Comparison of ENCODE assay signal across 8 cellular contexts in genomic region chr17:3535253-3535995, GRCh38. TPM values are rescaled to one million over a fixed set of nuclear protein-coding genes. Genes with fewer than 3 reads are reported as not detected.
DNase-seq lines count a peak whose midpoint lies in the region; ATAC-seq and TF ChIP-seq lines count a peak whose summit lies in the region.

No MANE protein-coding gene starts in this region.

- CTCF ChIA-PET in MCF 10A (lab: Yijun Ruan, JAX): no interaction called here

- H3K4me1 ChIP-seq in breast epithelium (no peaks in the 10 kb centered on the region), right cardiac atrium (ENCODE audit: control insufficient read depth, insufficient read depth, low read length) (peaks cover 8% of the 10 kb centered on the region), vagina (no peaks in the 10 kb centered on the region)

- DNase-seq in breast epithelium (ENCODE audit: low spot score in 2 of 2) (no peak), MCF 10A (ENCODE audit: unreplicated experiment) (no peak), SK-N-MC (ENCODE audit: low read depth, low spot score) (no peak), amniotic epithelial cell (ENCODE audit: low read depth) (peak; percentile 84), right cardiac atrium (peak; percentile 81 to 91 (median 90)), posterior vena cava (ENCODE audit: low spot score) (peak; percentile 90), vagina (ENCODE audit: extremely low spot score in 2 of 2) (no peak)

- peaks cover 5% of the 10 kb centered on the region for H3K36me3 Mint-ChIP-seq in MCF 10A (ENCODE audit: insufficient read depth, unreplicated experiment)

- ATAC-seq in right cardiac atrium (peak; percentile 77 to 84), HG02623 (IDR thresholded peaks at IDR 0.05; ENCODE audit: unreplicated experiment) (no peak)

- H3K27me3 Mint-ChIP-seq in MCF 10A (ENCODE audit: insufficient read depth, unreplicated experiment): no peaks in the 10 kb centered on the region

- peaks cover 0 to 6% of the 10 kb centered on the region in 2 donors for H3K27me3 ChIP-seq in breast epithelium
- no peaks in the 10 kb centered on the region for H3K27me3 ChIP-seq in right cardiac atrium (ENCODE audit: control insufficient read depth, insufficient read depth)
- H3K27me3 ChIP-seq in vagina: no peaks in the 10 kb centered on the region

- H3K4me3 ChIP-seq in breast epithelium: peak overlapping the region; percentile 31 to 60 (median 44)
- peak overlapping the region; percentile 57 for H3K4me3 ChIP-seq in SK-N-MC
- H3K4me3 ChIP-seq in right cardiac atrium (ENCODE audit: low read length): peak overlapping the region; percentile 41
- peak overlapping the region; percentile 39 to 44 for H3K4me3 ChIP-seq in vagina

- H3K27ac ChIP-seq in breast epithelium (peak overlapping the region in 1 of 2 donors; percentile 55), SK-N-MC (no peak overlapping the region), right cardiac atrium (ENCODE audit: low read length) (peak overlapping the region; percentile 4), vagina (peak overlapping the region; percentile 84)

- intact Hi-C loops in breast epithelium (cut with DNase I; ENCODE audit: low total_unique reads) (no loop called here), MCF 10A (cut with micrococcal nuclease) (no loop called here), right cardiac atrium (cut with DNase I) (loop anchor here in 2 of 4 donors (10.0 kb wide), 1 partner anchor 99 kb away; the partner anchor contains the start of genes CTNS (in 2 of the 2) and SHPK (in 2 of the 2)), posterior vena cava (cut with DNase I) (loop anchor here in 1 of 2 donors (10.0 kb wide), 1 partner anchor 99 kb away; the partner anchor contains the start of genes CTNS and SHPK), vagina (cut with DNase I) (no loop called here)

- POLR2A ChIA-PET in MCF 10A (lab: Yijun Ruan, JAX): no interaction called here

- peak overlapping the region; percentile 6 for H3K9ac ChIP-seq in SK-N-MC (ENCODE audit: insufficient read length)

- H3K4me1 Mint-ChIP-seq in MCF 10A (ENCODE audit: insufficient read depth, unreplicated experiment): no peaks in the 10 kb centered on the region

- TF ChIP-seq POLR2A in breast epithelium (IDR thresholded peaks at IDR 0.05): no peak
- TF ChIP-seq POLR2A in vagina (IDR thresholded peaks at IDR 0.05): no peak

- H3K36me3 ChIP-seq in breast epithelium (no peaks in the 10 kb centered on the region), SK-N-MC (ENCODE audit: insufficient read depth, low read length) (no peaks in the 10 kb centered on the region), vagina (no peaks in the 10 kb centered on the region)

- 4% methylated on average over 44 of the region's 44 CpGs for WGBS in right cardiac atrium

- H3K9me3 ChIP-seq in breast epithelium: no peaks in the 10 kb centered on the region
- H3K9me3 ChIP-seq in SK-N-MC (ENCODE audit: low read depth, low read length): no peaks in the 10 kb centered on the region
- no peaks in the 10 kb centered on the region for H3K9me3 ChIP-seq in right cardiac atrium (ENCODE audit: control insufficient read depth, low read length)
- H3K9me3 ChIP-seq in vagina: no peaks in the 10 kb centered on the region

- no peaks in the 10 kb centered on the region for H3K9me3 Mint-ChIP-seq in MCF 10A (ENCODE audit: unreplicated experiment)

- H3K4me3 Mint-ChIP-seq in MCF 10A (ENCODE audit: unreplicated experiment): no peak overlapping the region

- H3K27ac Mint-ChIP-seq in MCF 10A (ENCODE audit: low read depth, unreplicated experiment): no peak overlapping the region

- no TSS peak for BruUV-seq in MCF 10A (replicated peaks; lab: Mats Ljungman, UMichigan)

- TF ChIP-seq CTCF in breast epithelium (IDR thresholded peaks at IDR 0.05): peak in 2 of 3 donors; percentile 26 to 42
- no peak for TF ChIP-seq CTCF in MCF 10A (IDR thresholded peaks at IDR 0.05; ENCODE audit: unreplicated experiment)
- peak in 2 of 3 experiments; percentile 56 to 58 for TF ChIP-seq CTCF in vagina (IDR thresholded peaks at IDR 0.05)

RNA-seq across cellular contexts. Expression of gene TRPV3, which starts 22.2 kb away (rescaled TPM):
- total RNA-seq in breast epithelium: 1 to 10 TPM in 2 of 3 donors, under 1 TPM in 1; 0.98 to 1.1 (median 1.0) TPM
- 4.4 and 5.4 TPM in 2 replicates for total RNA-seq in MCF 10A (2022)
- 1 to 10 TPM; 2.6 to 3.3 (median 2.8) TPM for total RNA-seq in right cardiac atrium
- polyA plus RNA-seq in right cardiac atrium: 1.6 TPM
- 1 to 10 TPM; 1.5 to 2.7 TPM for total RNA-seq in posterior vena cava
- 3.2 TPM for total RNA-seq in vagina

RNA-seq across cellular contexts. Expression of gene ASPA, which starts 59.6 kb away (rescaled TPM):
- total RNA-seq in breast epithelium (1 to 10 TPM in 2 of 3 donors, under 1 TPM in 1; 0.98 to 3.8 (median 1.6) TPM), MCF 10A (2022) (0.54 TPM in 2 replicates), right cardiac atrium (1 to 10 TPM; 1.6 to 5.5 (median 2.5) TPM), posterior vena cava (1 to 10 TPM; 7.8 to 9.7 TPM), vagina (2.2 TPM)
- polyA plus RNA-seq in right cardiac atrium: 1.6 TPM

Comparison
In these comparisons a context has a peak if more than half of its experiments do, and no peak if none do; other contexts are left out.
1. DNase-seq: peak in amniotic epithelial cell (single experiment), right cardiac atrium (3 of 3) and posterior vena cava (single experiment); none in breast epithelium (0 of 2), MCF 10A (single experiment), SK-N-MC (single experiment) and vagina (0 of 2).
2. Peak in every context shown above with its lines, with median percentiles within 50 percentile points of each other: H3K4me3 ChIP-seq.